10 cellular contexts compared by ENCODE assay signal in the genomic region with DNA sequence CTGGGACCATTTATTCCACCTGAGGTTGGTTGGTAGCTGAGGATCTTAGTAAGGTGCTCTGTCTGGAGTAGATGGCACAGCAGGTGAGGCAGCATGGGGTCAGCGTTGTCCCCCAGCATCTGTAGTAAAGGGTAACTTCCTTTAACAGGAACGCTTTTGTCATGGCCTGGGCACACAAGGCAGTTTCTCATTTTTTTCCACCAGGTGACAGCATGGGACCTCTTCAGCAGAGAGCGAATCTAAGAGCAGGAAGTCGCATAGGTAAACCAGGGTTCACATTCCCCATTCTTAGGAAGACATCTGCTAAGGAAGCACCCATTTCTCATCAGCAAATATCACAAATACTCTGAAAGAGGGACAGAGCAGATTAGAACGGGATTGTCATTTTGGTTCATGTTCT. TPM values are rescaled to one million over a fixed set of nuclear protein-coding genes. Genes with fewer than 3 reads are reported as not detected.
DNase-seq lines count a peak whose midpoint lies in the region; FAIRE-seq and TF ChIP-seq lines count a peak whose summit lies in the region.
"Had no signal": no experiment of that assay in that cellular context is flagged by ENCODE, and none has a peak within 500 bp of the region (broad histone marks: within the 10 kb centered on the region; RNA-seq: fewer than 3 reads in every experiment).

No MANE protein-coding gene starts in this region.

- no peak overlapping the region for H3K9ac ChIP-seq in Loucy (ENCODE audit: low read depth, low read length, poor library complexity, severe bottlenecking)

- H3K4me1 ChIP-seq in Loucy (ENCODE audit: insufficient read depth, low read length, poor library complexity, severe bottlenecking) (no peaks in the 10 kb centered on the region), osteoblast (ENCODE audit: insufficient read depth, low read length) (peaks cover 13% of the 10 kb centered on the region)

- DNase-seq in NCI-H1694 treated with DMSO at 0.1 percent for 48 hours (lab: John Stamatoyannopoulos, UW) (peak; percentile 17), NCI-H1694 (lab: John Stamatoyannopoulos, UW) (no peak), bronchial epithelial cell (ENCODE audit: low read depth) (no peak), osteoblast (ENCODE audit: insufficient read length, low spot score, missing footprints) (no peak), foreskin melanocyte (no peak), dedifferentiated amniotic fluid mesenchymal stem cell (ENCODE audit: extremely low spot score) (no peak), H54 (ENCODE audit: insufficient read length, low spot score) (no peak)
- DNase-seq: central memory CD4-positive, alpha-beta T cell; small intestine had no signal

- no peaks in the 10 kb centered on the region for H4K20me1 ChIP-seq in Loucy (ENCODE audit: insufficient read depth, low read length, poor library complexity, severe bottlenecking)
- H4K20me1 ChIP-seq in osteoblast (ENCODE audit: insufficient read depth, low read length) = peaks cover 8% of the 10 kb centered on the region

- FAIRE-seq in bronchial epithelial cell (lab: Jason Lieb, UNC) (peak; percentile 79), H54 (lab: Jason Lieb, UNC) (no peak)
- FAIRE-seq: small intestine had no signal

- H2AFZ ChIP-seq in Loucy (ENCODE audit: low read length) (no peak overlapping the region), osteoblast (ENCODE audit: low read length) (no peak overlapping the region)

- H3K27me3 ChIP-seq in Loucy (ENCODE audit: insufficient read depth, low read length, poor library complexity, severe bottlenecking) (no peaks in the 10 kb centered on the region), bronchial epithelial cell (ENCODE audit: control insufficient read depth, insufficient read depth, low read length) (no peaks in the 10 kb centered on the region), osteoblast (ENCODE audit: insufficient read depth, low read length) (no peaks in the 10 kb centered on the region)

- H3K9me3 ChIP-seq in Loucy (ENCODE audit: insufficient read depth, low read depth, low read length) = no peaks in the 10 kb centered on the region
- no peaks in the 10 kb centered on the region for H3K9me3 ChIP-seq in osteoblast (ENCODE audit: low read depth, low read length)

- H3K9me2 ChIP-seq in Loucy (replicated peaks; ENCODE audit: low read depth, low read length) = no peaks in the 10 kb centered on the region

- no peak for TF ChIP-seq POLR2A in H54 (IDR thresholded peaks at IDR 0.05; ENCODE audit: low read depth, low read length)

- H3K79me2 ChIP-seq in Loucy (ENCODE audit: insufficient read depth, low read length) = no peaks in the 10 kb centered on the region
- H3K79me2 ChIP-seq in osteoblast (ENCODE audit: insufficient read depth, low read length) = no peaks in the 10 kb centered on the region

- H3K36me3 ChIP-seq in Loucy (ENCODE audit: insufficient read depth, low read length) = peaks cover 7% of the 10 kb centered on the region; the same call in 1 of the 2 replicates
- H3K36me3 ChIP-seq in bronchial epithelial cell (ENCODE audit: control insufficient read depth, insufficient read depth, low read length) = peaks cover 12% of the 10 kb centered on the region
- H3K36me3 ChIP-seq in osteoblast (ENCODE audit: insufficient read depth, low read length) = peaks cover 36% of the 10 kb centered on the region

- H3K27ac ChIP-seq in osteoblast (ENCODE audit: low read depth, low read length) = peak overlapping the region; percentile 41

- peak; percentile 34 for TF ChIP-seq CTCF in Loucy (conservative IDR thresholded peaks at IDR 0.05; ENCODE audit: low read length)
- TF ChIP-seq CTCF in bronchial epithelial cell (IDR thresholded peaks at IDR 0.05; ENCODE audit: insufficient read depth, low read length, severe bottlenecking) = peak; percentile 23
- TF ChIP-seq CTCF in osteoblast (IDR thresholded peaks at IDR 0.05; ENCODE audit: extremely low read depth, low read depth, low read length) = peak; percentile 10

- no peak overlapping the region for H3K4me2 ChIP-seq in Loucy (ENCODE audit: low read depth, low read length, poor library complexity, severe bottlenecking)
- no peak overlapping the region for H3K4me2 ChIP-seq in osteoblast (ENCODE audit: insufficient read depth, low read length)

- H3F3A ChIP-seq in Loucy (ENCODE audit: low read depth) = no peaks in the 10 kb centered on the region

- H3K4me3 ChIP-seq in Loucy (ENCODE audit: low read length, poor library complexity, severe bottlenecking) = no peak overlapping the region
- H3K4me3 ChIP-seq in bronchial epithelial cell (ENCODE audit: low read depth, low read length) = no peak overlapping the region
- H3K4me3 ChIP-seq in osteoblast (ENCODE audit: insufficient read depth, low read length) = no peak overlapping the region

RNA-seq across cellular contexts. Expression of a gene that starts 56.5 kb away (rescaled TPM):
- total RNA-seq in bronchial epithelial cell = 20.4 and 21.6 TPM in 2 replicates
- 25.3 and 30.1 TPM in 2 replicates for total RNA-seq in osteoblast
